14 cellular contexts compared by ENCODE assay signal in genomic region chr2:54773838-54774237, GRCh38. TPM values are rescaled to one million over a fixed set of nuclear protein-coding genes. Genes with fewer than 3 reads are reported as not detected.
DNase-seq lines count a peak whose midpoint lies in the region; ATAC-seq and TF ChIP-seq lines count a peak whose summit lies in the region.
"Had no signal": no experiment of that assay in that cellular context is flagged by ENCODE, and none has a peak within 500 bp of the region (broad histone marks: within the 10 kb centered on the region; RNA-seq: fewer than 3 reads in every experiment).

No MANE protein-coding gene starts in this region.

- H3K27ac ChIP-seq in lower lobe of right lung: no peak overlapping the region
- H3K27ac ChIP-seq: dorsolateral prefrontal cortex had no signal

- intact Hi-C loops in lower lobe of right lung (cut with DNase I): no loop called here

- H3K4me3 ChIP-seq in NT2/D1 (ENCODE audit: insufficient read length, low read depth): no peak overlapping the region
- no peak overlapping the region for H3K4me3 ChIP-seq in lower lobe of right lung
- H3K4me3 ChIP-seq: dorsolateral prefrontal cortex had no signal

- TF ChIP-seq CTCF in endothelial cell (IDR thresholded peaks at IDR 0.05; ENCODE audit: unreplicated experiment) (peak; percentile 26), osteocyte (IDR thresholded peaks at IDR 0.05) (peak; percentile 31), nephron progenitor cell (IDR thresholded peaks at IDR 0.05) (no peak), lower lobe of right lung (IDR thresholded peaks at IDR 0.05) (no peak)

- H3K27me3 ChIP-seq in NT2/D1 (ENCODE audit: insufficient read depth, insufficient read length) (no peaks in the 10 kb centered on the region), lower lobe of right lung (ENCODE audit: low read depth) (no peaks in the 10 kb centered on the region)
- H3K27me3 ChIP-seq: dorsolateral prefrontal cortex had no signal

- H3K36me3 Mint-ChIP-seq in endothelial cell (ENCODE audit: low read depth, unreplicated experiment) (peaks cover 3% of the 10 kb centered on the region), osteocyte (ENCODE audit: unreplicated experiment) (no peaks in the 10 kb centered on the region), nephron progenitor cell (ENCODE audit: low read depth) (no peaks in the 10 kb centered on the region)

- H3K9me3 Mint-ChIP-seq in endothelial cell (ENCODE audit: unreplicated experiment) (no peaks in the 10 kb centered on the region), osteocyte (ENCODE audit: unreplicated experiment) (peaks cover 11% of the 10 kb centered on the region), nephron progenitor cell (peaks cover 27% of the 10 kb centered on the region)

- no peak for ATAC-seq in lower lobe of right lung
- ATAC-seq: left lobe of liver had no signal

- H3K4me3 Mint-ChIP-seq in endothelial cell (ENCODE audit: unreplicated experiment): no peak overlapping the region
- no peak overlapping the region for H3K4me3 Mint-ChIP-seq in osteocyte (ENCODE audit: unreplicated experiment)
- H3K4me3 Mint-ChIP-seq in nephron progenitor cell: no peak overlapping the region
- H3K4me3 Mint-ChIP-seq: nephron had no signal

- H3K4me1 ChIP-seq in NT2/D1 (ENCODE audit: insufficient read depth, insufficient read length) (no peaks in the 10 kb centered on the region), lower lobe of right lung (no peaks in the 10 kb centered on the region)

- H3K27me3 Mint-ChIP-seq in endothelial cell (ENCODE audit: unreplicated experiment): peaks cover 2% of the 10 kb centered on the region
- no peaks in the 10 kb centered on the region for H3K27me3 Mint-ChIP-seq in osteocyte (ENCODE audit: unreplicated experiment)
- peaks cover 5% of the 10 kb centered on the region for H3K27me3 Mint-ChIP-seq in nephron progenitor cell (ENCODE audit: low read depth, poor library complexity)

- DNase-seq in DMS53 (lab: John Stamatoyannopoulos, UW) (peak; percentile 30), DMS53 treated with DMSO at 0.1 percent for 48 hours (lab: John Stamatoyannopoulos, UW; ENCODE audit: unreplicated experiment) (no peak), NT2/D1 (ENCODE audit: low read depth, low spot score) (peak; percentile 36), endothelial cell (ENCODE audit: low spot score) (no peak), osteocyte (ENCODE audit: extremely low spot score, unreplicated experiment) (no peak), cerebellum (ENCODE audit: low spot score) (no peak), nephron progenitor cell (no peak), lower lobe of right lung (no peak)
- DNase-seq: DMS153, dorsolateral prefrontal cortex, NCI-H1105 treated with DMSO at 0.1 percent for 48 hours, NCI-H446 treated with DMSO at 0.1 percent for 48 hours had no signal

- no peak overlapping the region for H3K27ac Mint-ChIP-seq in endothelial cell (ENCODE audit: unreplicated experiment)
- no peak overlapping the region for H3K27ac Mint-ChIP-seq in osteocyte (ENCODE audit: unreplicated experiment)
- no peak overlapping the region for H3K27ac Mint-ChIP-seq in nephron progenitor cell
- H3K27ac Mint-ChIP-seq: nephron had no signal

- H3K4me1 Mint-ChIP-seq in endothelial cell (ENCODE audit: unreplicated experiment) (no peaks in the 10 kb centered on the region), osteocyte (ENCODE audit: unreplicated experiment) (peaks cover 11% of the 10 kb centered on the region), nephron progenitor cell (no peaks in the 10 kb centered on the region)

- H3K36me3 ChIP-seq in NT2/D1 (ENCODE audit: insufficient read depth, insufficient read length, low read length): no peaks in the 10 kb centered on the region
- no peaks in the 10 kb centered on the region for H3K36me3 ChIP-seq in lower lobe of right lung

- H3K9ac ChIP-seq in NT2/D1 (ENCODE audit: insufficient read length, low read depth): no peak overlapping the region

- H3K9me3 ChIP-seq in NT2/D1 (ENCODE audit: insufficient read depth, low read length): peaks cover 22% of the 10 kb centered on the region
- peaks cover 12% of the 10 kb centered on the region for H3K9me3 ChIP-seq in lower lobe of right lung

RNA-seq across cellular contexts. Expression of gene EML6, which starts 50.4 kb away (rescaled TPM):
- total RNA-seq in endothelial cell (ENCODE audit: unreplicated experiment) (0.90 TPM), osteocyte (0.42 and 1.1 TPM in 2 replicates), cerebellum (23.0 TPM), lower lobe of right lung (2.5 TPM)

Comparison
In these comparisons a context has a peak if more than half of its experiments do, and no peak if none do; other contexts are left out.
1. DNase-seq: peak in DMS53 (single experiment) and NT2/D1 (single experiment); none in DMS53 treated with DMSO at 0.1 percent for 48 hours (single experiment), endothelial cell (single experiment), osteocyte (single experiment), cerebellum (single experiment), nephron progenitor cell (single experiment) and lower lobe of right lung (single experiment).
2. CTCF ChIP-seq: peak in endothelial cell (single experiment) and osteocyte (single experiment); none in nephron progenitor cell (single experiment) and lower lobe of right lung (single experiment).